Comparison of ENCODE assay signal across 1 cellular context in the genomic region with DNA sequence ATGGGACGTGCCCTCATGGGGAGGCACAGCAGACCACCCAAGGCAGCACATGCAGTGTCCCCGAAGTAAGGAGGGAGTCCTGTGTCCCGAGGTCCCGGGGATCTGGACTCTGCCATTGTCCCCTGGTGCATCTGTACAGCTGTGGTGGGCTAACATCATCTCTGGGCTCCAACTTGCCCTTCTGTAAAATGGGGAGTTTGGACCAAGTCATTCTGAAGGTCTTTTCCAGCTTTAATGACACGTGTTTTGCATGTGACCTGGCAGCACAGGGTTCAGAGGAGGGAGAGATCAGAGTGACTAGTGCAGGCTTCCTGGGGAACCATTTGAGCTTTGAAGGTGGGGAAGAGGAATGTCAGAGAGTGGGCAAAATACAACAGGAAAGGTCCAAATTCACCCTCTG.
TF ChIP-seq lines count a peak whose summit lies in the region.

No MANE protein-coding gene starts in this region.

TF ChIP-seq in H1, 55 proteins besides CTCF, POLR2A, EP300 and RAD21:
- TF ChIP-seq TAF7 (optimal IDR thresholded peaks at IDR 0.05; ENCODE audit: borderline replicate concordance, low read depth, low read length), result no peak
- no peak for TF ChIP-seq HDAC2 (IDR thresholded peaks at IDR 0.05; ENCODE audit: borderline replicate concordance in 1 of 2, low read depth in 2 of 2, low read length in 2 of 2)
- TF ChIP-seq, protein P1, sequence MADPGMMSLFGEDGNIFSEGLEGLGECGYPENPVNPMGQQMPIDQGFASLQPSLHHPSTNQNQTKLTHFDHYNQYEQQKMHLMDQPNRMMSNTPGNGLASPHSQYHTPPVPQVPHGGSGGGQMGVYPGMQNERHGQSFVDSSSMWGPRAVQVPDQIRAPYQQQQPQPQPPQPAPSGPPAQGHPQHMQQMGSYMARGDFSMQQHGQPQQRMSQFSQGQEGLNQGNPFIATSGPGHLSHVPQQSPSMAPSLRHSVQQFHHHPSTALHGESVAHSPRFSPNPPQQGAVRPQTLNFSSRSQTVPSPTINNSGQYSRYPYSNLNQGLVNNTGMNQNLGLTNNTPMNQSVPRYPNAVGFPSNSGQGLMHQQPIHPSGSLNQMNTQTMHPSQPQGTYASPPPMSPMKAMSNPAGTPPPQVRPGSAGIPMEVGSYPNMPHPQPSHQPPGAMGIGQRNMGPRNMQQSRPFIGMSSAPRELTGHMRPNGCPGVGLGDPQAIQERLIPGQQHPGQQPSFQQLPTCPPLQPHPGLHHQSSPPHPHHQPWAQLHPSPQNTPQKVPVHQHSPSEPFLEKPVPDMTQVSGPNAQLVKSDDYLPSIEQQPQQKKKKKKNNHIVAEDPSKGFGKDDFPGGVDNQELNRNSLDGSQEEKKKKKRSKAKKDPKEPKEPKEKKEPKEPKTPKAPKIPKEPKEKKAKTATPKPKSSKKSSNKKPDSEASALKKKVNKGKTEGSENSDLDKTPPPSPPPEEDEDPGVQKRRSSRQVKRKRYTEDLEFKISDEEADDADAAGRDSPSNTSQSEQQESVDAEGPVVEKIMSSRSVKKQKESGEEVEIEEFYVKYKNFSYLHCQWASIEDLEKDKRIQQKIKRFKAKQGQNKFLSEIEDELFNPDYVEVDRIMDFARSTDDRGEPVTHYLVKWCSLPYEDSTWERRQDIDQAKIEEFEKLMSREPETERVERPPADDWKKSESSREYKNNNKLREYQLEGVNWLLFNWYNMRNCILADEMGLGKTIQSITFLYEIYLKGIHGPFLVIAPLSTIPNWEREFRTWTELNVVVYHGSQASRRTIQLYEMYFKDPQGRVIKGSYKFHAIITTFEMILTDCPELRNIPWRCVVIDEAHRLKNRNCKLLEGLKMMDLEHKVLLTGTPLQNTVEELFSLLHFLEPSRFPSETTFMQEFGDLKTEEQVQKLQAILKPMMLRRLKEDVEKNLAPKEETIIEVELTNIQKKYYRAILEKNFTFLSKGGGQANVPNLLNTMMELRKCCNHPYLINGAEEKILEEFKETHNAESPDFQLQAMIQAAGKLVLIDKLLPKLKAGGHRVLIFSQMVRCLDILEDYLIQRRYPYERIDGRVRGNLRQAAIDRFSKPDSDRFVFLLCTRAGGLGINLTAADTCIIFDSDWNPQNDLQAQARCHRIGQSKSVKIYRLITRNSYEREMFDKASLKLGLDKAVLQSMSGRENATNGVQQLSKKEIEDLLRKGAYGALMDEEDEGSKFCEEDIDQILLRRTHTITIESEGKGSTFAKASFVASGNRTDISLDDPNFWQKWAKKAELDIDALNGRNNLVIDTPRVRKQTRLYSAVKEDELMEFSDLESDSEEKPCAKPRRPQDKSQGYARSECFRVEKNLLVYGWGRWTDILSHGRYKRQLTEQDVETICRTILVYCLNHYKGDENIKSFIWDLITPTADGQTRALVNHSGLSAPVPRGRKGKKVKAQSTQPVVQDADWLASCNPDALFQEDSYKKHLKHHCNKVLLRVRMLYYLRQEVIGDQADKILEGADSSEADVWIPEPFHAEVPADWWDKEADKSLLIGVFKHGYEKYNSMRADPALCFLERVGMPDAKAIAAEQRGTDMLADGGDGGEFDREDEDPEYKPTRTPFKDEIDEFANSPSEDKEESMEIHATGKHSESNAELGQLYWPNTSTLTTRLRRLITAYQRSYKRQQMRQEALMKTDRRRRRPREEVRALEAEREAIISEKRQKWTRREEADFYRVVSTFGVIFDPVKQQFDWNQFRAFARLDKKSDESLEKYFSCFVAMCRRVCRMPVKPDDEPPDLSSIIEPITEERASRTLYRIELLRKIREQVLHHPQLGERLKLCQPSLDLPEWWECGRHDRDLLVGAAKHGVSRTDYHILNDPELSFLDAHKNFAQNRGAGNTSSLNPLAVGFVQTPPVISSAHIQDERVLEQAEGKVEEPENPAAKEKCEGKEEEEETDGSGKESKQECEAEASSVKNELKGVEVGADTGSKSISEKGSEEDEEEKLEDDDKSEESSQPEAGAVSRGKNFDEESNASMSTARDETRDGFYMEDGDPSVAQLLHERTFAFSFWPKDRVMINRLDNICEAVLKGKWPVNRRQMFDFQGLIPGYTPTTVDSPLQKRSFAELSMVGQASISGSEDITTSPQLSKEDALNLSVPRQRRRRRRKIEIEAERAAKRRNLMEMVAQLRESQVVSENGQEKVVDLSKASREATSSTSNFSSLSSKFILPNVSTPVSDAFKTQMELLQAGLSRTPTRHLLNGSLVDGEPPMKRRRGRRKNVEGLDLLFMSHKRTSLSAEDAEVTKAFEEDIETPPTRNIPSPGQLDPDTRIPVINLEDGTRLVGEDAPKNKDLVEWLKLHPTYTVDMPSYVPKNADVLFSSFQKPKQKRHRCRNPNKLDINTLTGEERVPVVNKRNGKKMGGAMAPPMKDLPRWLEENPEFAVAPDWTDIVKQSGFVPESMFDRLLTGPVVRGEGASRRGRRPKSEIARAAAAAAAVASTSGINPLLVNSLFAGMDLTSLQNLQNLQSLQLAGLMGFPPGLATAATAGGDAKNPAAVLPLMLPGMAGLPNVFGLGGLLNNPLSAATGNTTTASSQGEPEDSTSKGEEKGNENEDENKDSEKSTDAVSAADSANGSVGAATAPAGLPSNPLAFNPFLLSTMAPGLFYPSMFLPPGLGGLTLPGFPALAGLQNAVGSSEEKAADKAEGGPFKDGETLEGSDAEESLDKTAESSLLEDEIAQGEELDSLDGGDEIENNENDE (IDR thresholded peaks at IDR 0.05; ENCODE audit: insufficient replicate concordance, low read length), result no peak
- TF ChIP-seq CHD1 (IDR thresholded peaks at IDR 0.05; ENCODE audit: low read depth, low read length), result no peak
- TF ChIP-seq KDM4A (IDR thresholded peaks at IDR 0.05; ENCODE audit: low read depth, low read length, severe bottlenecking), result no peak
- no peak for TF ChIP-seq RBBP5 (IDR thresholded peaks at IDR 0.05; ENCODE audit: borderline replicate concordance, low read depth, low read length)
- TF ChIP-seq SAP30 (IDR thresholded peaks at IDR 0.05; ENCODE audit: insufficient read depth, insufficient replicate concordance, low read length), result no peak
- no peak for TF ChIP-seq POU5F1 (IDR thresholded peaks at IDR 0.05; ENCODE audit: low read depth, low read length)
- TF ChIP-seq SIN3A (conservative IDR thresholded peaks at IDR 0.05 in 1 of 2, IDR thresholded peaks at IDR 0.05 in 1 of 2; ENCODE audit: low read depth in 1 of 2, low read length in 2 of 2), result no peak
- no peak for TF ChIP-seq HDAC6 (IDR thresholded peaks at IDR 0.05; ENCODE audit: low read depth, low read length)
- no peak for TF ChIP-seq MAX (IDR thresholded peaks at IDR 0.05)
TF ChIP-seq in H1: peak in this region for 0.
